ENCODE assay signal across 1 cellular context in the genomic region with DNA sequence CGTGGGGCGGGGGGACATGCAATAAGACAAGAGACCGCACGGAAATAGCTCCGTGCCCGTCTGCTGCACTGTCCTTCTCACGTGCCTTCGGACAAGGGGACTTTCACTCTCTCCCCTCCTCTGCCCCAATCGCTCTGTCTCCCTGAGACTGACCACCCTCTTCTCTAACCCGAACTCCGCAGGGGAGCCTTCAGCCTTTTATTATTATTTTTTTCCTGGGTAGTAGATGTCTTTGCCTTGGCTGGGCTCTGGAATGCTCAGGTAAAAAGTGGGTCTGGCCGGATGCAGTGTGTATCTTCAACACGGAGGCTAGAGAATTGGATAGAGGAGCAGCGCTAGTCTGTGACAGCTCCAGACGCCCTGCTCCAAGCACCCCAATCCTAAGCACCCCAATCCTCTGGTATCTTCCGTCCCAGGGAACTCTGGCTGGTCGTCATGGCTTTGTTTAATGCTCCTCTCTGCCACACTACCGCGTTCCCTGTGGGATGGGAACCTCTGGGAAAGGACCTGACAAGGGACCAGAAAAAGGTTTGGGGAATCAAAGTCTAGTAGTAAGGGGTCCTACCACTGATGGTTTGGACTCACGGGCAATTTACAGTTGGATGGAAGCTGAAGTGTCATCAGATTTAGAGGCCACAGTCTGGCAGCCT.
A peak's percentile ranks its signal among the peaks of the same experiment; 100 is the strongest.
TF ChIP-seq lines count a peak whose summit lies in the region.

No MANE protein-coding gene starts in this region.

TF ChIP-seq in IMR-90, 13 proteins besides CTCF, POLR2A, EP300 and RAD21:
- TF ChIP-seq CEBPB (IDR thresholded peaks at IDR 0.05; ENCODE audit: low read depth, low read length) (no peak), BHLHE40 (IDR thresholded peaks at IDR 0.05; ENCODE audit: low read depth, low read length) (peak; percentile 13; the same call in 1 of the 2 replicates), SMC3 (IDR thresholded peaks at IDR 0.05; ENCODE audit: low read depth, low read length) (no peak)
